Comparison of ENCODE assay signal across 26 cellular contexts in the genomic region with DNA sequence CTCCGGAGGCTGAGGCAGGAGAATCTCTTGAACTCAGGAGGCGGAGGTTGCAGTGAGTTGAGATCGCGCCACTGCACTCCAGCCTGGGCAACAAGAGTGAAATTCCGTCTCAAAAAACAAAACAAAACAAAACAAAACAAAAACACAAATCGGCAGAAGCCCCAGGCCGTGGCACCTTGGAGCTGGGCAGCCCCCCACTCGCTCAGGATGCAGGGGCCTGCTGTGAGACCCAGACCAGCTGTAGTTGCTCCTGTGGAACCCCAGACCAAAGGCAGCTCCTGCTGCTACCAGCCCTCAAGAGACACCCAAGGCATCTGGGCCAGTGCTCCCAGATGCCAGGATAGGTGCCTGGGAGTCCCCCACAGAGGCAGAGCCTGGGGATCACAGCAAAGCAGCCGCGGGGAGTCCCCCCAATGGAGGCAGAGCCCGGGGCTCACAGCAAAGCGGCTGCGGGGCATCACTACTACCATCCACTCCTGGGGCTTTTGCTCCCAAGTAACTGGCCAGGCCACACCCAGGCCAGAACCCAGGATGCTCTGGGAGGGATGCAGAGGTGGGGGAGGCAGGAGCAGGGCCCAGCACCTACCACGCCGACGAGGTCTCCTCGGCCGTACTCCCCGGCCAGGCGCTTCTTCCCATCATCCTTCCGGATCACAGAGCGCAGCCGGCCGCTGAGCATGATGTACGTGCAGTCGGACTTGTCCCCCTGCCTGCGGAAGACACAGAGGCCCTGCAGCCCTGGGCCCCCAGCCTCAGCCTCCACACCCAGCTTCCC. TPM values are rescaled to one million over a fixed set of nuclear protein-coding genes. Genes with fewer than 3 reads are reported as not detected.
"Had no signal": no experiment of that assay in that cellular context is flagged by ENCODE, and none has a peak within 500 bp of the region (broad histone marks: within the 10 kb centered on the region; RNA-seq: fewer than 3 reads in every experiment).

No MANE protein-coding gene starts in this region.

- H3K36me3 ChIP-seq: cardiac muscle cell had no signal

- H3K4me3 ChIP-seq: ascending aorta, cardiac muscle cell, K562 had no signal

- H3K27ac Mint-ChIP-seq: activated CD4-positive, alpha-beta T cell treated with anti-CD3 and anti-CD28 coated beads, Interleukin-2, amount 10 ng/mL, durations not matched to agents 7 days and 5 days; activated CD8-positive, alpha-beta T cell treated with anti-CD3 and anti-CD28 coated beads, Interleukin-2, amount 10 ng/mL, durations not matched to agents 7 days and 5 days; activated naive CD4-positive, alpha-beta T cell treated with anti-CD3 and anti-CD28 coated beads, Interleukin-2, amount 50 U/mL, for 24 hours; activated naive CD8-positive, alpha-beta T cell treated with anti-CD3 and anti-CD28 coated beads, Interleukin-2, amount 10 ng/mL, durations not matched to agents 7 days and 5 days; activated T-cell treated with anti-CD3 and anti-CD28 coated beads, Interleukin-2, amount 50 U/mL, for 24 hours; activated T-helper 2 cell treated with anti-CD3 and anti-CD28 coated beads, Interferon-gamma antibody, Interleukin-2, Interleukin-4, amounts not matched to agents 10 μg/mL and 5 μg/mL and 100 μg/mL, durations not matched to agents 14 hours and 24 hours and 36 hours had no signal

- H3K4me1 ChIP-seq: ascending aorta had no signal

- H3K27ac ChIP-seq: ascending aorta, cardiac muscle cell had no signal

- DNase-seq: activated CD4-positive, alpha-beta T cell treated with anti-CD3 and anti-CD28 coated beads, Interleukin-2, amount 10 ng/mL, durations not matched to agents 7 days and 5 days; activated CD4-positive, alpha-beta T cell treated with anti-CD3 and anti-CD28 coated beads, Interleukin-2, amount 50 U/mL, for 48 hours; activated CD8-positive, alpha-beta T cell treated with anti-CD3 and anti-CD28 coated beads, Interleukin-2, amount 10 ng/mL, durations not matched to agents 7 days and 5 days; activated gamma-delta T cell; activated naive CD4-positive, alpha-beta T cell treated with Interleukin-2 at 50 U/mL for 16 hours; activated naive CD8-positive, alpha-beta T cell treated with anti-CD3 and anti-CD28 coated beads, Interleukin-2, amount 10 ng/mL, durations not matched to agents 7 days and 5 days; activated T-cell treated with anti-CD3 and anti-CD28 coated beads, Interleukin-2, amount 50 U/mL, for 24 hours; NCI-H1105; NCI-H1417 treated with DMSO at 0.1 percent for 48 hours; NCI-H187 treated with DMSO at 0.1 percent for 48 hours; NCI-H2081 treated with DMSO at 0.1 percent for 48 hours; NCI-H345; NCI-H524 treated with DMSO at 0.1 percent for 48 hours; SIG-M5; T1000 had no signal

- H3K4me3 Mint-ChIP-seq: activated CD4-positive, alpha-beta T cell treated with anti-CD3 and anti-CD28 coated beads, Interleukin-2, amount 10 ng/mL, durations not matched to agents 7 days and 5 days; activated CD8-positive, alpha-beta T cell treated with anti-CD3 and anti-CD28 coated beads, Interleukin-2, amount 10 ng/mL, durations not matched to agents 7 days and 5 days; activated naive CD4-positive, alpha-beta T cell treated with anti-CD3 and anti-CD28 coated beads, Interleukin-2, amount 50 U/mL, for 24 hours; activated naive CD8-positive, alpha-beta T cell treated with anti-CD3 and anti-CD28 coated beads, Interleukin-2, amount 10 ng/mL, durations not matched to agents 7 days and 5 days; activated T-cell treated with anti-CD3 and anti-CD28 coated beads, Interleukin-2, amount 50 U/mL, for 24 hours had no signal

- FAIRE-seq: K562 had no signal

- H3K9me3 ChIP-seq: ascending aorta had no signal

- ATAC-seq: activated CD8-positive, alpha-beta T cell treated with anti-CD3 and anti-CD28 coated beads, Interleukin-2, amount 10 ng/mL, durations not matched to agents 7 days and 5 days; K562; Panc1 had no signal

- H3K27me3 Mint-ChIP-seq: activated CD4-positive, alpha-beta T cell treated with anti-CD3 and anti-CD28 coated beads, Interleukin-2, amount 10 ng/mL, durations not matched to agents 7 days and 5 days; activated naive CD4-positive, alpha-beta T cell treated with anti-CD3 and anti-CD28 coated beads, Interleukin-2, amount 50 U/mL, for 24 hours; activated naive CD8-positive, alpha-beta T cell treated with anti-CD3 and anti-CD28 coated beads, Interleukin-2, amount 10 ng/mL, durations not matched to agents 7 days and 5 days; activated T-cell treated with anti-CD3 and anti-CD28 coated beads, Interleukin-2, amount 50 U/mL, for 24 hours had no signal

- H3K27me3 ChIP-seq: ascending aorta, cardiac muscle cell had no signal

- H3K9me3 Mint-ChIP-seq: activated CD4-positive, alpha-beta T cell treated with anti-CD3 and anti-CD28 coated beads, Interleukin-2, amount 10 ng/mL, durations not matched to agents 7 days and 5 days; activated naive CD4-positive, alpha-beta T cell treated with anti-CD3 and anti-CD28 coated beads, Interleukin-2, amount 50 U/mL, for 24 hours; activated naive CD8-positive, alpha-beta T cell treated with anti-CD3 and anti-CD28 coated beads, Interleukin-2, amount 10 ng/mL, durations not matched to agents 7 days and 5 days; activated T-cell treated with anti-CD3 and anti-CD28 coated beads, Interleukin-2, amount 50 U/mL, for 24 hours; activated T-helper 2 cell treated with anti-CD3 and anti-CD28 coated beads, Interferon-gamma antibody, Interleukin-2, Interleukin-4, amounts not matched to agents 10 μg/mL and 5 μg/mL and 100 μg/mL, durations not matched to agents 14 hours and 24 hours and 36 hours had no signal

- H3K36me3 Mint-ChIP-seq: activated naive CD4-positive, alpha-beta T cell treated with anti-CD3 and anti-CD28 coated beads, Interleukin-2, amount 50 U/mL, for 24 hours; activated naive CD8-positive, alpha-beta T cell treated with anti-CD3 and anti-CD28 coated beads, Interleukin-2, amount 10 ng/mL, durations not matched to agents 7 days and 5 days had no signal

RNA-seq across cellular contexts. Expression of a gene that starts 53.4 kb away (rescaled TPM):
- total RNA-seq: RPMI7951 had no signal

RNA-seq across cellular contexts. Expression of a gene that starts 55.6 kb away (rescaled TPM):
- total RNA-seq: activated CD4-positive, alpha-beta T cell treated with anti-CD3 and anti-CD28 coated beads, Interleukin-2, amount 10 ng/mL, durations not matched to agents 7 days and 5 days; activated CD8-positive, alpha-beta T cell treated with anti-CD3 and anti-CD28 coated beads, Interleukin-2, amount 10 ng/mL, durations not matched to agents 7 days and 5 days; activated naive CD8-positive, alpha-beta T cell treated with anti-CD3 and anti-CD28 coated beads, Interleukin-2, amount 10 ng/mL, durations not matched to agents 7 days and 5 days; activated T-helper 2 cell treated with anti-CD3 and anti-CD28 coated beads, Interferon-gamma antibody, Interleukin-2, Interleukin-4, amounts not matched to agents 10 μg/mL and 5 μg/mL and 100 μg/mL, durations not matched to agents 14 hours and 24 hours and 36 hours; ascending aorta; M059J; NCI-H460; RPMI7951; SK-MEL-5; T-helper 2 cell treated with Interferon-gamma antibody and Interleukin-4, amounts not matched to agents 100 ng/mL and 5 ng/mL, for 36 hours had no signal
